Comparison of ENCODE assay signal across 5 cellular contexts in the genomic region with DNA sequence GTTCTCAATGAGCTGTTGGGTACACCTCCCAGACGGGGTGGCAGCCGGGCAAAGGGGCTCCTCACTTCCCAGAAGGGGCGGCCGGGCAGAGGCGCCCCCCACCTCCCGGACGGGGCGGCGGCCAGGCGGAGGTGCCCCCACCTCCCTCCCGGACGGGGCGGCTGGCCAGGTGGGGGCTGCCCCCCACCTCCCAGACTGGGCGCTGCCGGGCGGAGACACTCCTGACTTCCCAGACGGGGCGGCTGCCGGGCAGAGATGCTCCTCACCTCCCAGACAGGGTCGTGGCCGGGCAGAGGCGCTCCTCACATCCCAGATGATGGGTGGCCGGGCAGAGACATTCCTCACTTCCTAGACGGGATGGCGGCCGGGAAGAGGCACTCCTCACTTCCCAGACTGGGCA. TPM values are rescaled to one million over a fixed set of nuclear protein-coding genes. Genes with fewer than 3 reads are reported as not detected.
"Had no signal": no experiment of that assay in that cellular context is flagged by ENCODE, and none has a peak within 500 bp of the region (broad histone marks: within the 10 kb centered on the region; RNA-seq: fewer than 3 reads in every experiment).

No MANE protein-coding gene starts in this region.

RNA-seq across cellular contexts. Expression of a gene that starts 29.6 kb away (rescaled TPM):
- total RNA-seq: GM23338, H1, H4, H7, H9 had no signal
